Comparison of ENCODE assay signal across 9 cellular contexts in the genomic region with DNA sequence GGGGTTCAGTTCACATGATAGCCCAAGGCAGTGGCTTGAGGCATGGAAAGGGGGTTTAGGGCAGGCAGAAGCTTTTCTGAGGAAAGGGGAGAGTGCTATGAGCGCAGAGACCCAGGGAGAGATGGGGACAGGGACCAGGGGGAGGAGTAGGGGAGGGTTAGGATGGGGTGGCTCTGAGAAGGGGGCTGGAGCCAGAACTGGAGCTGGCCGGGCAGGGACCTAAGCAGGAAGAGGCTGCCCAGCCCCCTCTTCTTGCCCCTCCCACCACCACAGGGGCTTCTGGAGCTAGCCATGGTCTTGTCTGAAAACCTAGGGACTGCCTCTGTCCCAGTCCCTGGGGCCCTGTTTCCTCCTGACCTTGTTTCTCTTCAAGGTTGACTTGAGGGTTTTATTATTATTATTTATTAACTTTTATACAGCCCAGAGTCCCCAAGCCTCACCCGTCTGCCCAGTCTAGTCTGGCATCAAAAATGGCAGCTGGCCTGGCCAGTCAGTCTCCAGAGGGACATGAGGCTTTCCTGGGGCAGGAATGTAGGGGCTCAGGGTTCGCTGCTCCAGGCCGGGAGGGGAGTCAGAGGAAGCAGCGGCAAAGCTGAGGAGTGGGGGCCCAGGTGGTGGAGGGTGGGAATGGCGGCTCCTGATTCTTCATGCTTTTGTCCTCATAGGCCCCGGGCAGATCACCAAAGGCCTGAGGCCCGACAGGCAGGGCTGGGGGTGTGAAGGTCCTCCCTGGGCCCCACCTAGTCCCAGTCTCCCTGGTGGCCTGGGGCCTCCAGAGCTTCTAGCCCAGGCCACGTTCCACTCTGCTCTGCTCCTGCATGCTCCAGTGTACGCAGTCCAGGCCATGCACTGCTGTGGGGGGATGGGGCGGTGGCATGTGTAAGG. TPM values are rescaled to one million over a fixed set of nuclear protein-coding genes. Genes with fewer than 3 reads are reported as not detected.
A peak's percentile ranks its signal among the peaks of the same experiment; 100 is the strongest.
DNase-seq lines count a peak whose midpoint lies in the region; ATAC-seq and TF ChIP-seq lines count a peak whose summit lies in the region.
"Had no signal": no experiment of that assay in that cellular context is flagged by ENCODE, and none has a peak within 500 bp of the region (broad histone marks: within the 10 kb centered on the region; RNA-seq: fewer than 3 reads in every experiment).

No MANE protein-coding gene starts in this region.

- peak overlapping the region; percentile 91 for H3K4me3 ChIP-seq in DOHH2 (ENCODE audit: low read length)
- H3K4me3 ChIP-seq in WI38 (ENCODE audit: low read depth, low read length): peak overlapping the region; percentile 93
- H3K4me3 ChIP-seq in foreskin fibroblast (ENCODE audit: low read depth in 1 of 2, low read length in 2 of 2): peak overlapping the region; percentile 97 to 99
- H3K4me3 ChIP-seq in psoas muscle: peak overlapping the region; percentile 94

- H3K27ac ChIP-seq in DOHH2 (ENCODE audit: low read depth, low read length): peak overlapping the region; percentile 95
- peak overlapping the region; percentile 32 for H3K27ac ChIP-seq in psoas muscle

- H3K4me1 ChIP-seq in DOHH2 (ENCODE audit: control insufficient read depth, low read length) (peaks cover 78% of the 10 kb centered on the region), psoas muscle (peaks cover 54% of the 10 kb centered on the region)

- 50 to 58% (median 55%) methylated on average over 11 to 12 of the region's 12 CpGs for WGBS in psoas muscle, 3 donors

- no peak for TF ChIP-seq CTCF in DOHH2 (IDR thresholded peaks at IDR 0.05; ENCODE audit: low read depth, low read length, poor library complexity, severe bottlenecking)
- no peak for TF ChIP-seq CTCF in WI38 (IDR thresholded peaks at IDR 0.05; ENCODE audit: low read depth, low read length)
- TF ChIP-seq CTCF in foreskin fibroblast (IDR thresholded peaks at IDR 0.05; ENCODE audit: low read depth, low read length): no peak
- TF ChIP-seq CTCF in psoas muscle (IDR thresholded peaks at IDR 0.05): no peak
- no peak for TF ChIP-seq CTCF in GM20000 (IDR thresholded peaks at IDR 0.05; ENCODE audit: extremely low read depth, missing control alignments)

- no peak for ATAC-seq in psoas muscle

- no peaks in the 10 kb centered on the region for H3K9me3 ChIP-seq in DOHH2 (ENCODE audit: control insufficient read depth, insufficient read depth, low read length)
- no peaks in the 10 kb centered on the region for H3K9me3 ChIP-seq in psoas muscle

- H3K4me2 ChIP-seq in DOHH2 (ENCODE audit: low read length): peak overlapping the region; percentile 91

- DNase-seq in foreskin fibroblast: no peak
- DNase-seq in psoas muscle: peak; percentile 13 to 53
- DNase-seq in SHP77 (lab: John Stamatoyannopoulos, UW): no peak
- no peak for DNase-seq in activated CD4-positive, CD25-positive, alpha-beta regulatory T cell (lab: John Stamatoyannopoulos, UW)
- no peak for DNase-seq in GM20000 (ENCODE audit: low spot score)
- no peak for DNase-seq in activated CD4-positive, alpha-beta T cell treated with anti-CD3 and anti-CD28 coated beads for 1 hour
- DNase-seq: NCI-H774 had no signal

- no peaks in the 10 kb centered on the region for H3K27me3 ChIP-seq in DOHH2 (ENCODE audit: control insufficient read depth, low read length)
- H3K27me3 ChIP-seq in psoas muscle (ENCODE audit: insufficient read depth in 3 of 3, low read length in 2 of 3): no peaks in the 10 kb centered on the region

- H3K36me3 ChIP-seq in DOHH2 (ENCODE audit: control insufficient read depth, low read length) (peaks cover 83% of the 10 kb centered on the region), psoas muscle (ENCODE audit: insufficient read depth in 1 of 2, low read depth in 1 of 2) (peaks cover 0 to 53% of the 10 kb centered on the region in 2 donors)

- H3K79me2 ChIP-seq in DOHH2 (ENCODE audit: control insufficient read depth, low read length): peaks cover 98% of the 10 kb centered on the region

- peaks cover 66% of the 10 kb centered on the region for H3F3A ChIP-seq in DOHH2 (ENCODE audit: control insufficient read depth, insufficient read depth)

- peaks cover 19% of the 10 kb centered on the region for H4K20me1 ChIP-seq in DOHH2 (ENCODE audit: control insufficient read depth, insufficient read depth, low read depth, low read length)

- no peaks in the 10 kb centered on the region for H3K9me2 ChIP-seq in DOHH2 (replicated peaks; ENCODE audit: control insufficient read depth, low read length)

- intact Hi-C loops in psoas muscle (cut with DNase I): loop anchor here in 1 of 2 donors (10.0 kb wide), 1 partner anchor 125 kb away; no protein-coding TSS in a partner anchor

RNA-seq across cellular contexts. Expression of a gene that starts 5.7 kb away (rescaled TPM):
- total RNA-seq in psoas muscle: 100 to 1,000 TPM in 3 of 4 donors, 10 to 100 TPM in 1; 97.2 to 166 (median 111) TPM
- polyA plus RNA-seq in psoas muscle: 10 to 100 TPM; 57.6 to 72.4 (median 72.3) TPM

Comparison
In these comparisons a context has a peak if more than half of its experiments do, and no peak if none do; other contexts are left out.
1. DNase-seq: peak in psoas muscle (2 of 2); none in foreskin fibroblast (0 of 2), SHP77 (0 of 2), activated CD4-positive, CD25-positive, alpha-beta regulatory T cell (0 of 4), GM20000 (single experiment) and activated CD4-positive, alpha-beta T cell treated with anti-CD3 and anti-CD28 coated beads for 1 hour (single experiment).
2. Peak in every context shown above with its lines, with median percentiles within 50 percentile points of each other: H3K4me3 ChIP-seq.